ENCODE assay signal across 1 cellular context in genomic region chr3:51498871-51499790, GRCh38.
TF ChIP-seq lines count a peak whose summit lies in the region.

No MANE protein-coding gene starts in this region.

TF ChIP-seq in H1, 55 proteins besides CTCF, POLR2A, EP300 and RAD21:
- TF ChIP-seq MAX (IDR thresholded peaks at IDR 0.05) (peak; percentile 92), JUND (IDR thresholded peaks at IDR 0.05; ENCODE audit: low read length) (0 out of 2 replicates have a peak, but pooled peaks have one; percentile 12), SIN3A (conservative IDR thresholded peaks at IDR 0.05 in 1 of 2, IDR thresholded peaks at IDR 0.05 in 1 of 2; ENCODE audit: low read depth in 1 of 2, low read length in 2 of 2) (0 out of 4 replicates have a peak, but pooled peaks of 1 of the 2 experiments have one; percentile 14), ASH2L (IDR thresholded peaks at IDR 0.05; ENCODE audit: low read length) (peak; percentile 44), RXRA (IDR thresholded peaks at IDR 0.05; ENCODE audit: insufficient read depth, low read depth, low read length) (no peak), POLR2AphosphoS5 (IDR thresholded peaks at IDR 0.05; ENCODE audit: low read depth, low read length) (peak; percentile 15; the same call in 1 of the 2 replicates), POU5F1 (IDR thresholded peaks at IDR 0.05; ENCODE audit: low read depth, low read length) (no peak), YY1 (IDR thresholded peaks at IDR 0.05; ENCODE audit: low read depth, low read length) (peak; percentile 58; the same call in 1 of the 2 replicates), HDAC2 (IDR thresholded peaks at IDR 0.05; ENCODE audit: borderline replicate concordance in 1 of 2, low read depth in 2 of 2, low read length in 2 of 2) (0 out of 4 replicates have a peak, but pooled peaks of 1 of the 2 experiments have one; percentile 61), SP1 (IDR thresholded peaks at IDR 0.05; ENCODE audit: low read depth, low read length) (peak; percentile 16; the same call in 1 of the 2 replicates), TAF1 (IDR thresholded peaks at IDR 0.05; ENCODE audit: low read depth, low read length) (peak; percentile 63), TEAD4 (IDR thresholded peaks at IDR 0.05; ENCODE audit: low read depth, low read length) (no peak), TBP (IDR thresholded peaks at IDR 0.05; ENCODE audit: low read depth, low read length) (peak; percentile 51; the same call in 1 of the 2 replicates), RBBP5 (IDR thresholded peaks at IDR 0.05; ENCODE audit: borderline replicate concordance, low read depth, low read length) (peak; percentile 85), SP4 (IDR thresholded peaks at IDR 0.05; ENCODE audit: low read length) (peak; percentile 60; the same call in 1 of the 2 replicates), E2F6 (IDR thresholded peaks at IDR 0.05) (peak; percentile 71), NANOG (IDR thresholded peaks at IDR 0.05; ENCODE audit: insufficient read depth, low read depth, low read length, poor library complexity, severe bottlenecking) (peak; percentile 13), SAP30 (IDR thresholded peaks at IDR 0.05; ENCODE audit: insufficient read depth, insufficient replicate concordance, low read length) (peak; percentile 64), ATF3 (IDR thresholded peaks at IDR 0.05; ENCODE audit: insufficient read depth, low read depth, low read length) (no peak)
- TF ChIP-seq, protein P1, sequence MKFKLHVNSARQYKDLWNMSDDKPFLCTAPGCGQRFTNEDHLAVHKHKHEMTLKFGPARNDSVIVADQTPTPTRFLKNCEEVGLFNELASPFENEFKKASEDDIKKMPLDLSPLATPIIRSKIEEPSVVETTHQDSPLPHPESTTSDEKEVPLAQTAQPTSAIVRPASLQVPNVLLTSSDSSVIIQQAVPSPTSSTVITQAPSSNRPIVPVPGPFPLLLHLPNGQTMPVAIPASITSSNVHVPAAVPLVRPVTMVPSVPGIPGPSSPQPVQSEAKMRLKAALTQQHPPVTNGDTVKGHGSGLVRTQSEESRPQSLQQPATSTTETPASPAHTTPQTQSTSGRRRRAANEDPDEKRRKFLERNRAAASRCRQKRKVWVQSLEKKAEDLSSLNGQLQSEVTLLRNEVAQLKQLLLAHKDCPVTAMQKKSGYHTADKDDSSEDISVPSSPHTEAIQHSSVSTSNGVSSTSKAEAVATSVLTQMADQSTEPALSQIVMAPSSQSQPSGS (IDR thresholded peaks at IDR 0.05; ENCODE audit: low read length), result no peak
